In the genomic region with DNA sequence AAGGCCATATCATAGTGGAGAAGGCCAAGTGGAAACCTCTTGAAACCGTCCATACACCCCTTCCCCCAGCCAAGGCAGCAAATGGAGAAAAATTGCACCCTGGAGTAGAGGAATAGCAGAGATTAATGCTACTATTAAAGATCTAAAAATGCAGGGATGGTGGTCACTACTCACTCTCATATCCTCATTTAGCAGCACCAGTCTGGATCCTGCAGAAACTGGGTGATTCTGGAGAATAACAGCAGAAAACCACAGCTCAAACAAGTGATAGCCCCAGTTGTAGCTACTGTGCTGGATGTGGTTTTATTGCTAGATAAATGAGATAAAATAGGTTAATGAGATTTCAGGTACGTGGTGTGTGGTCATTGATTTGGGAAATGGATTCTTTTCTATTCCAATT, we compare ENCODE assay signal across 20 cellular contexts. TPM values are rescaled to one million over a fixed set of nuclear protein-coding genes. Genes with fewer than 3 reads are reported as not detected.
DNase-seq lines count a peak whose midpoint lies in the region; ATAC-seq lines count a peak whose summit lies in the region.
"Had no signal": no experiment of that assay in that cellular context is flagged by ENCODE, and none has a peak within 500 bp of the region (broad histone marks: within the 10 kb centered on the region; RNA-seq: fewer than 3 reads in every experiment).

No MANE protein-coding gene starts in this region.

- H3K27ac Mint-ChIP-seq in T-cell (peak overlapping the region; percentile 60 to 97), immature natural killer cell (peak overlapping the region; percentile 2 to 71 (median 54))
- peak overlapping the region; percentile 2 for H3K27ac Mint-ChIP-seq in stimulated activated memory B cell treated with anti-CD40 and anti-IgM and Interleukin-4, amounts not matched to agents 10 μg/mL and 1 μg/mL and 100 μg/mL, for 72 hours
- H3K27ac Mint-ChIP-seq: HFFc6 had no signal

- H3K9me3 Mint-ChIP-seq in T-cell: peaks cover 0 to 17% (median 3%) of the 10 kb centered on the region in 3 donors
- peaks cover 0 to 13% (median 4%) of the 10 kb centered on the region in 6 donors for H3K9me3 Mint-ChIP-seq in immature natural killer cell
- H3K9me3 Mint-ChIP-seq in stimulated activated memory B cell treated with anti-CD40 and anti-IgM and Interleukin-4, amounts not matched to agents 10 μg/mL and 1 μg/mL and 100 μg/mL, for 72 hours: no peaks in the 10 kb centered on the region
- H3K9me3 Mint-ChIP-seq: HFFc6 had no signal

- no peak for ATAC-seq in T-cell (replicated peaks in 1 of 4)
- ATAC-seq in stimulated activated memory B cell treated with anti-CD40 and anti-IgM and Interleukin-4, amounts not matched to agents 10 μg/mL and 1 μg/mL and 100 μg/mL, for 72 hours: no peak
- ATAC-seq: A549, GM12878, HCT116, HepG2 had no signal

- POLR2A ChIA-PET in T-cell (lab: Charles Lee): interaction anchor here (0.5 to 1.9 kb wide), 4 partner anchors 13 to 57 kb away, joined by 3 to 5 read pairs (median 4); no protein-coding TSS in a partner anchor

- H3K27me3 Mint-ChIP-seq in T-cell: no peaks in the 10 kb centered on the region
- H3K27me3 Mint-ChIP-seq in immature natural killer cell (ENCODE audit: low read depth in 3 of 3): peaks cover 0 to 4% (median 2%) of the 10 kb centered on the region in 3 donors
- no peaks in the 10 kb centered on the region for H3K27me3 Mint-ChIP-seq in stimulated activated memory B cell treated with anti-CD40 and anti-IgM and Interleukin-4, amounts not matched to agents 10 μg/mL and 1 μg/mL and 100 μg/mL, for 72 hours

- H3K4me3 Mint-ChIP-seq in T-cell (no peak overlapping the region), immature natural killer cell (no peak overlapping the region)
- H3K4me3 Mint-ChIP-seq in stimulated activated memory B cell treated with anti-CD40 and anti-IgM and Interleukin-4, amounts not matched to agents 10 μg/mL and 1 μg/mL and 100 μg/mL, for 72 hours: no peak overlapping the region
- H3K4me3 Mint-ChIP-seq: HFFc6, IgD-negative memory B cell had no signal

- peak; percentile 21 for DNase-seq in activated CD8-positive, alpha-beta memory T cell treated with anti-CD3 and anti-CD28 coated beads for 24 hours
- DNase-seq in activated CD8-positive, alpha-beta memory T cell treated with anti-CD3 and anti-CD28 coated beads, Interleukin-2, amount 50 U/mL, for 4 hours: no peak
- DNase-seq in T-cell: no peak
- DNase-seq in immature natural killer cell: no peak
- DNase-seq in activated CD4-positive, alpha-beta T cell treated with anti-CD3 and anti-CD28 coated beads for 1 hour: no peak
- no peak for DNase-seq in HK-2 (ENCODE audit: unreplicated experiment)
- DNase-seq in DMS79 (lab: John Stamatoyannopoulos, UW): no peak
- DNase-seq: Calu3, DND-41, EL, GOT3, H7, HFFc6 had no signal

- H3K36me3 Mint-ChIP-seq in T-cell (peaks cover 6% of the 10 kb centered on the region), immature natural killer cell (peaks cover 0 to 8% (median 0%) of the 10 kb centered on the region in 3 donors)
- H3K36me3 Mint-ChIP-seq in stimulated activated memory B cell treated with anti-CD40 and anti-IgM and Interleukin-4, amounts not matched to agents 10 μg/mL and 1 μg/mL and 100 μg/mL, for 72 hours: no peaks in the 10 kb centered on the region
- H3K36me3 Mint-ChIP-seq: IgD-negative memory B cell had no signal

- H3K4me1 Mint-ChIP-seq in T-cell: peaks cover 60 to 68% (median 66%) of the 10 kb centered on the region in 3 donors
- H3K4me1 Mint-ChIP-seq in immature natural killer cell: peaks cover 54 to 68% of the 10 kb centered on the region in 2 donors
- peaks cover 38% of the 10 kb centered on the region for H3K4me1 Mint-ChIP-seq in stimulated activated memory B cell treated with anti-CD40 and anti-IgM and Interleukin-4, amounts not matched to agents 10 μg/mL and 1 μg/mL and 100 μg/mL, for 72 hours

- CTCF ChIA-PET in T-cell (lab: Charles Lee): interaction anchor here (0.5 to 1.3 kb wide), 4 partner anchors 14 to 24 kb away, joined by 3 to 7 read pairs (median 5); no protein-coding TSS in a partner anchor

RNA-seq across cellular contexts. Expression of a gene that starts 30.3 kb away (rescaled TPM):
- total RNA-seq in T-cell: 100 to 1,000 TPM; 178 to 368 (median 354) TPM
- 100 to 1,000 TPM in 2 of 3 donors, 10 to 100 TPM in 1; 99.8 to 142 (median 126) TPM for polyA plus RNA-seq in immature natural killer cell
- total RNA-seq: Calu3, G401, HepG2 had no signal
- polyA plus RNA-seq: HepG2 had no signal

Comparison
In these comparisons a context has a peak if more than half of its experiments do, and no peak if none do; other contexts are left out.
1. H3K27ac Mint-ChIP-seq: peak in every context shown above with its lines; median percentile 78 in T-cell; 54 in immature natural killer cell; 2 in stimulated activated memory B cell treated with anti-CD40 and anti-IgM and Interleukin-4, amounts not matched to agents 10 μg/mL and 1 μg/mL and 100 μg/mL, for 72 hours.